1 cellular context compared by ENCODE assay signal in genomic region chr1:85277027-85277625, GRCh38.
TF ChIP-seq lines count a peak whose summit lies in the region.

No MANE protein-coding gene starts in this region.

TF ChIP-seq in HEK293, 187 proteins besides CTCF, POLR2A, EP300 and RAD21 (continued from another document):
- TF ChIP-seq ZNF394 (tag by site-specific recombination; IDR thresholded peaks at IDR 0.05; ENCODE audit: borderline replicate concordance) (0 out of 2 replicates have a peak, but pooled peaks have one; percentile 23), ZNF350 (tag by site-specific recombination; IDR thresholded peaks at IDR 0.05) (no peak), ZNF530 (tag by site-specific recombination; IDR thresholded peaks at IDR 0.05; ENCODE audit: low read depth) (no peak), ZXDB (tag by site-specific recombination; IDR thresholded peaks at IDR 0.05) (peak; percentile 57), ZNF473 (tag by site-specific recombination; IDR thresholded peaks at IDR 0.05) (no peak), ZNF837 (tag by site-specific recombination; IDR thresholded peaks at IDR 0.05) (no peak), ZNF426 (tag by site-specific recombination; IDR thresholded peaks at IDR 0.05) (no peak), ZNF404 (tag by site-specific recombination; IDR thresholded peaks at IDR 0.05) (no peak), ZNF704 (tag by site-specific recombination; IDR thresholded peaks at IDR 0.05) (no peak), ZNF362 (tag by site-specific recombination; IDR thresholded peaks at IDR 0.05) (0 out of 2 replicates have a peak, but pooled peaks have one; percentile 26), ZNF366 (tag by site-specific recombination; conservative IDR thresholded peaks at IDR 0.05) (no peak; the same call in 1 of the 2 replicates), ZNF239 (tag by site-specific recombination; IDR thresholded peaks at IDR 0.05) (0 out of 2 replicates have a peak, but pooled peaks have one; percentile 1), ZSCAN4 (tag by site-specific recombination; IDR thresholded peaks at IDR 0.05) (no peak), ZNF2 (tag by site-specific recombination; IDR thresholded peaks at IDR 0.05) (peak; percentile 84; the same call in 1 of the 2 replicates), ZNF544 (tag by site-specific recombination; IDR thresholded peaks at IDR 0.05) (no peak), KLF1 (tag by site-specific recombination; IDR thresholded peaks at IDR 0.05) (no peak; the same call in 1 of the 2 replicates), ZNF501 (tag by site-specific recombination; IDR thresholded peaks at IDR 0.05) (peak; percentile 48; the same call in 1 of the 2 replicates), ATF2 (tag by site-specific recombination; IDR thresholded peaks at IDR 0.05; ENCODE audit: low read depth) (no peak), RBAK (tag by site-specific recombination; IDR thresholded peaks at IDR 0.05) (no peak), KLF8 (tag by site-specific recombination; IDR thresholded peaks at IDR 0.05) (no peak), ZNF221 (tag by site-specific recombination; IDR thresholded peaks at IDR 0.05; ENCODE audit: borderline replicate concordance) (no peak), ZNF335 (tag by site-specific recombination; conservative IDR thresholded peaks at IDR 0.05) (peak; percentile 84), ZBTB20 (tag by site-specific recombination; IDR thresholded peaks at IDR 0.05) (no peak), ZNF416 (tag by site-specific recombination; IDR thresholded peaks at IDR 0.05) (no peak), ZNF280C (tag by site-specific recombination; IDR thresholded peaks at IDR 0.05) (no peak), ZNF600 (tag by site-specific recombination; IDR thresholded peaks at IDR 0.05) (peak; percentile 3), KLF17 (tag by site-specific recombination; IDR thresholded peaks at IDR 0.05) (no peak), ZNF621 (tag by site-specific recombination; IDR thresholded peaks at IDR 0.05) (no peak), ZNF292 (tag by site-specific recombination; IDR thresholded peaks at IDR 0.05; ENCODE audit: borderline replicate concordance, low read depth) (no peak), ZNF24 (tag by site-specific recombination; IDR thresholded peaks at IDR 0.05) (peak; percentile 29; the same call in 1 of the 2 replicates), ZBTB21 (tag by site-specific recombination; IDR thresholded peaks at IDR 0.05) (peak; percentile 76), ZNF692 (tag by site-specific recombination; IDR thresholded peaks at IDR 0.05) (peak; percentile 3; the same call in 1 of the 2 replicates), ZNF664 (tag by site-specific recombination; IDR thresholded peaks at IDR 0.05) (peak; percentile 94), ZNF266 (tag by site-specific recombination; IDR thresholded peaks at IDR 0.05; ENCODE audit: low read depth) (no peak), ZNF830 (tag by site-specific recombination; IDR thresholded peaks at IDR 0.05; ENCODE audit: low read depth) (no peak), ZNF112 (tag by site-specific recombination; IDR thresholded peaks at IDR 0.05) (no peak), IKZF3 (tag by site-specific recombination; IDR thresholded peaks at IDR 0.05) (no peak), ZNF391 (tag by site-specific recombination; IDR thresholded peaks at IDR 0.05; ENCODE audit: borderline replicate concordance, low read depth) (no peak), ZBTB44 (tag by site-specific recombination; IDR thresholded peaks at IDR 0.05) (no peak), WT1 (tag by site-specific recombination; IDR thresholded peaks at IDR 0.05) (peak; percentile 62), ZEB2 (tag by site-specific recombination; IDR thresholded peaks at IDR 0.05) (no peak), ZNF214 (tag by site-specific recombination; IDR thresholded peaks at IDR 0.05; ENCODE audit: borderline replicate concordance) (no peak), ZNF398 (tag by site-specific recombination; IDR thresholded peaks at IDR 0.05) (peak; percentile 20; the same call in 1 of the 2 replicates), ZNF560 (tag by site-specific recombination; IDR thresholded peaks at IDR 0.05; ENCODE audit: borderline replicate concordance) (no peak)
TF ChIP-seq in HEK293: peak in this region for 17.
